In genomic region chr1:43452789-43453441, GRCh38 we compare ENCODE assay signal across 8 cellular contexts. TPM values are rescaled to one million over a fixed set of nuclear protein-coding genes. Genes with fewer than 3 reads are reported as not detected.
DNase-seq lines count a peak whose midpoint lies in the region; ATAC-seq and TF ChIP-seq lines count a peak whose summit lies in the region.

No MANE protein-coding gene starts in this region.

- H3K36me3 ChIP-seq in ACC112 (ENCODE audit: insufficient read depth, low read length) (no peaks in the 10 kb centered on the region), GM23338 (ENCODE audit: insufficient read depth) (no peaks in the 10 kb centered on the region; the same call in 1 of the 2 replicates), SK-N-MC (ENCODE audit: insufficient read depth, low read length) (peaks cover 15% of the 10 kb centered on the region; the same call in 1 of the 2 replicates)

- no peak overlapping the region for H3K27ac Mint-ChIP-seq in GM23338

- H2AFZ ChIP-seq in ACC112 (ENCODE audit: low read length, unreplicated experiment) = no peak overlapping the region
- no peak overlapping the region for H2AFZ ChIP-seq in GM23338

- H3K4me3 Mint-ChIP-seq in GM23338 = peak overlapping the region; percentile 73

- ATAC-seq in GM23338 = peak; percentile 63

- no peak for TF ChIP-seq POLR2A in erythroblast (IDR thresholded peaks at IDR 0.05; ENCODE audit: low read length)

- no peaks in the 10 kb centered on the region for H3K9me2 ChIP-seq in GM23338 (ENCODE audit: insufficient read depth)

- DNase-seq in GM23338 (ENCODE audit: low spot score) (peak; percentile 74), SK-N-MC (ENCODE audit: low read depth, low spot score) (peak; percentile 18), erythroblast (lab: John Stamatoyannopoulos, UW) (peak; percentile 36 to 45), myocyte (ENCODE audit: low read depth) (peak; percentile 37), NOMO-1 (lab: John Stamatoyannopoulos, UW; ENCODE audit: unreplicated experiment in 2 of 2) (no peak), germinal center (ENCODE audit: low spot score) (no peak)
- DNase-seq in activated effector memory CD4-positive, alpha-beta T cell treated with anti-CD3 and anti-CD28 coated beads, Interleukin-2, amount 50 U/mL, for 16 hours = no peak

- no peak for TF ChIP-seq CTCF in GM23338 (conservative IDR thresholded peaks at IDR 0.05; ENCODE audit: low read depth in 2 of 2)

- H3K27me3 ChIP-seq in ACC112 (ENCODE audit: insufficient read depth, low read length) = no peaks in the 10 kb centered on the region
- no peaks in the 10 kb centered on the region for H3K27me3 ChIP-seq in GM23338 (ENCODE audit: insufficient read depth)

- peak overlapping the region; percentile 86 for H3K4me2 ChIP-seq in GM23338

- H3K4me3 ChIP-seq in ACC112 (ENCODE audit: low read depth, low read length) (peak overlapping the region; percentile 75), GM23338 (peak overlapping the region; percentile 52), SK-N-MC (peak overlapping the region; percentile 74)

- H3K79me2 ChIP-seq in ACC112 (ENCODE audit: control insufficient read depth, insufficient read depth, low read length, unreplicated experiment) = peaks cover 2% of the 10 kb centered on the region
- no peaks in the 10 kb centered on the region for H3K79me2 ChIP-seq in GM23338 (replicated peaks; ENCODE audit: insufficient read depth)

- peaks cover 21% of the 10 kb centered on the region for H3K27me3 Mint-ChIP-seq in GM23338 (ENCODE audit: insufficient read depth, low read depth, poor library complexity)

- peaks cover 37% of the 10 kb centered on the region for H3K36me3 Mint-ChIP-seq in GM23338 (ENCODE audit: low read depth)

- peaks cover 10% of the 10 kb centered on the region for H3K4me1 ChIP-seq in ACC112 (ENCODE audit: control insufficient read depth, insufficient read depth, low read length, unreplicated experiment)
- peaks cover 6% of the 10 kb centered on the region for H3K4me1 ChIP-seq in GM23338 (ENCODE audit: insufficient read depth)

- no peaks in the 10 kb centered on the region for H3F3A ChIP-seq in GM23338 (replicated peaks; ENCODE audit: low read depth)

- H3K9ac ChIP-seq in SK-N-MC (ENCODE audit: insufficient read length) = peak overlapping the region; percentile 77

- no peaks in the 10 kb centered on the region for H3K9me3 ChIP-seq in SK-N-MC (ENCODE audit: low read depth, low read length)

- H3K9me3 Mint-ChIP-seq in GM23338 = peaks cover 3% of the 10 kb centered on the region; the same call in 2 of the 3 replicates

- H3K27ac ChIP-seq in ACC112 (ENCODE audit: low read depth, low read length) (peak overlapping the region; percentile 76), GM23338 (ENCODE audit: low read depth) (no peak overlapping the region), SK-N-MC (peak overlapping the region; percentile 65)

- H3K4me1 Mint-ChIP-seq in GM23338 = peaks cover 21% of the 10 kb centered on the region

- no peaks in the 10 kb centered on the region; the same call in 1 of the 2 replicates for H4K20me1 ChIP-seq in GM23338 (replicated peaks; ENCODE audit: insufficient read depth)

TF ChIP-seq in GM23338, 12 proteins besides CTCF, POLR2A, EP300 and RAD21:
- no peak for TF ChIP-seq STAT1 (IDR thresholded peaks at IDR 0.05; ENCODE audit: unreplicated experiment)
- no peak for TF ChIP-seq POLR2AphosphoS5 (IDR thresholded peaks at IDR 0.05; ENCODE audit: low read depth)
- no peak for TF ChIP-seq ZNF114 (CRISPR knock-in tag; IDR thresholded peaks at IDR 0.05)
- no peak for TF ChIP-seq ETS1 (IDR thresholded peaks at IDR 0.05)
- no peak for TF ChIP-seq REST (IDR thresholded peaks at IDR 0.05; ENCODE audit: unreplicated experiment)
- no peak for TF ChIP-seq EZH2phosphoT487 (IDR thresholded peaks at IDR 0.05; ENCODE audit: unreplicated experiment)
- TF ChIP-seq EZH2 (IDR thresholded peaks at IDR 0.05; ENCODE audit: low read depth, unreplicated experiment) = no peak
- no peak for TF ChIP-seq ZNF331 (CRISPR knock-in tag; IDR thresholded peaks at IDR 0.05; ENCODE audit: low read depth)
- no peak for TF ChIP-seq NANOG (IDR thresholded peaks at IDR 0.05; ENCODE audit: borderline replicate concordance)
TF ChIP-seq in GM23338: peak in this region for 0.

RNA-seq across cellular contexts. Expression of gene HYI, which starts 0.8 kb away (rescaled TPM):
- 13.2 and 18.9 TPM in 2 replicates for total RNA-seq in GM23338 (2014; rRNA removed; shearing (Covaris generic))
- 13.5 and 14.3 TPM in 2 replicates for polyA plus RNA-seq in GM23338 (2016; fragmentation: Nextera tagmentation; extraction: Ambion mirVana)
- total RNA-seq in myocyte = 8.7 and 12.4 TPM in 2 replicates
- polyA plus RNA-seq in myocyte (2012) = 17.7 TPM

Comparison
In these comparisons a context has a peak if more than half of its experiments do, and no peak if none do; other contexts are left out.
1. DNase-seq: peak in GM23338 (single experiment), SK-N-MC (single experiment), erythroblast (2 of 2) and myocyte (single experiment); none in activated effector memory CD4-positive, alpha-beta T cell treated with anti-CD3 and anti-CD28 coated beads, Interleukin-2, amount 50 U/mL, for 16 hours (single experiment), NOMO-1 (0 of 2) and germinal center (single experiment).
2. Peak in every context shown above with its lines, with median percentiles within 50 percentile points of each other: H3K4me3 ChIP-seq.